ENCODE assay signal across 8 cellular contexts in genomic region chr2:63059434-63060078, GRCh38. TPM values are rescaled to one million over a fixed set of nuclear protein-coding genes. Genes with fewer than 3 reads are reported as not detected.
DNase-seq lines count a peak whose midpoint lies in the region; TF ChIP-seq lines count a peak whose summit lies in the region.
"Had no signal": no experiment of that assay in that cellular context is flagged by ENCODE, and none has a peak within 500 bp of the region (broad histone marks: within the 10 kb centered on the region; RNA-seq: fewer than 3 reads in every experiment).

No MANE protein-coding gene starts in this region.

- H3K27ac ChIP-seq in trophoblast cell (ENCODE audit: low read depth, low read length) = no peak overlapping the region
- H3K27ac ChIP-seq: KMS-11 had no signal

- DNase-seq in GF-D8 (lab: John Stamatoyannopoulos, UW) = peak; percentile 79
- DNase-seq in epithelial cell of esophagus (ENCODE audit: low read depth) = no peak
- DNase-seq in trophoblast cell = no peak
- no peak for DNase-seq in medulla oblongata (ENCODE audit: extremely low spot score)
- DNase-seq in NCI-H1092 (lab: John Stamatoyannopoulos, UW) = no peak
- DNase-seq in inferior parietal cortex (ENCODE audit: extremely low spot score) = no peak

- no peaks in the 10 kb centered on the region for H3K79me2 ChIP-seq in trophoblast cell (ENCODE audit: control insufficient read depth, insufficient read depth, low read length, poor library complexity)

- H3K9ac ChIP-seq in trophoblast cell (ENCODE audit: low read length) = no peak overlapping the region
- H3K9ac ChIP-seq: KMS-11 had no signal

- no peak overlapping the region for H4K12ac ChIP-seq in trophoblast cell (ENCODE audit: low read depth, low read length)

- no peak overlapping the region for H3K18ac ChIP-seq in trophoblast cell (ENCODE audit: low read length)

- no peak for TF ChIP-seq RAD21 in Ishikawa (IDR thresholded peaks at IDR 0.05; ENCODE audit: low read depth)

- peak overlapping the region; percentile 45 for H3K4me2 ChIP-seq in trophoblast cell (ENCODE audit: low read length)
- H3K4me2 ChIP-seq: KMS-11 had no signal

- H2BK120ac ChIP-seq in trophoblast cell (ENCODE audit: insufficient read depth, low read length, poor library complexity) = no peak overlapping the region

- TF ChIP-seq EP300 in Ishikawa (IDR thresholded peaks at IDR 0.05; ENCODE audit: borderline replicate concordance) = no peak

- H3K27me3 ChIP-seq in trophoblast cell (ENCODE audit: insufficient read depth, low read length) = peaks cover 55% of the 10 kb centered on the region

- H4K91ac ChIP-seq in trophoblast cell (ENCODE audit: low read depth, low read length) = no peak overlapping the region

- H2BK12ac ChIP-seq in trophoblast cell (ENCODE audit: low read length) = no peak overlapping the region

- no peaks in the 10 kb centered on the region for H3K36me3 ChIP-seq in trophoblast cell (ENCODE audit: control insufficient read depth in 1 of 2, insufficient read depth in 2 of 2, low read length in 2 of 2)

- H3K4me3 ChIP-seq in epithelial cell of esophagus (ENCODE audit: low read length) (peak overlapping the region; percentile 20), trophoblast cell (ENCODE audit: low read depth, low read length) (no peak overlapping the region)

- no peak overlapping the region for H2AK5ac ChIP-seq in trophoblast cell (ENCODE audit: low read length)

- H3K23ac ChIP-seq in trophoblast cell (ENCODE audit: low read length) = no peak overlapping the region

- H3K4me1 ChIP-seq in trophoblast cell (ENCODE audit: control insufficient read depth in 1 of 2, insufficient read depth in 2 of 2, low read length in 2 of 2) = peaks cover 23 to 25% of the 10 kb centered on the region in 2 experiments

- H2BK5ac ChIP-seq in trophoblast cell (ENCODE audit: low read depth, low read length, poor library complexity) = no peak overlapping the region

- WGBS in trophoblast cell (ENCODE audit: extremely low coverage, insufficient coverage, insufficient read length) = no CpG with 5 or more reads among the region's 54 CpGs

- no peak overlapping the region for H3K4ac ChIP-seq in trophoblast cell (ENCODE audit: low read depth, low read length)

- H2AFZ ChIP-seq in trophoblast cell (ENCODE audit: insufficient read depth, low read length, poor library complexity) = no peak overlapping the region

- no peaks in the 10 kb centered on the region for H3K79me1 ChIP-seq in trophoblast cell (ENCODE audit: low read length)

- TF ChIP-seq CTCF in epithelial cell of esophagus (IDR thresholded peaks at IDR 0.05; ENCODE audit: insufficient read depth, low read depth, low read length, missing control alignments) = no peak

- peaks cover 17% of the 10 kb centered on the region for H3K9me3 ChIP-seq in trophoblast cell (ENCODE audit: insufficient read depth, low read depth, low read length)

- H4K8ac ChIP-seq in trophoblast cell (ENCODE audit: low read depth, low read length) = no peak overlapping the region

- H3K14ac ChIP-seq in trophoblast cell (ENCODE audit: low read length) = no peak overlapping the region

TF ChIP-seq in Ishikawa, 13 proteins besides CTCF, POLR2A, EP300 and RAD21:
- TF ChIP-seq TAF1 (IDR thresholded peaks at IDR 0.05; ENCODE audit: low read depth) = no peak
- TF ChIP-seq, protein P1, sequence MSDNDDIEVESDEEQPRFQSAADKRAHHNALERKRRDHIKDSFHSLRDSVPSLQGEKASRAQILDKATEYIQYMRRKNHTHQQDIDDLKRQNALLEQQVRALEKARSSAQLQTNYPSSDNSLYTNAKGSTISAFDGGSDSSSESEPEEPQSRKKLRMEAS (IDR thresholded peaks at IDR 0.05) = peak; percentile 97

RNA-seq across cellular contexts. Expression of gene OTX1, which starts 8.9 kb away (rescaled TPM):
- 0.46 and 0.59 TPM in 2 replicates for polyA plus RNA-seq in trophoblast cell (2013)
